Comparison of ENCODE assay signal across 7 cellular contexts in genomic region chr12:31728289-31728916, GRCh38. TPM values are rescaled to one million over a fixed set of nuclear protein-coding genes. Genes with fewer than 3 reads are reported as not detected.
DNase-seq lines count a peak whose midpoint lies in the region; FAIRE-seq and TF ChIP-seq lines count a peak whose summit lies in the region.

No MANE protein-coding gene starts in this region.

- no peak overlapping the region; the same call in 1 of the 2 replicates for H4K8ac ChIP-seq in H1 (ENCODE audit: extremely low read depth, insufficient read depth, low read length)

- no peak overlapping the region for H2BK120ac ChIP-seq in H1 (replicated peaks; ENCODE audit: low read depth, low read length)

- H3K79me2 ChIP-seq in H1 (ENCODE audit: control insufficient read depth in 1 of 2, insufficient read depth in 2 of 2, low read length in 2 of 2): no peaks in the 10 kb centered on the region

- H4K91ac ChIP-seq in H1 (replicated peaks; ENCODE audit: insufficient read length, low read length): peak overlapping the region; percentile 70

- H4K5ac ChIP-seq in H1 (ENCODE audit: insufficient read length, low read depth, low read length): no peak overlapping the region

- no peak overlapping the region for H3K4ac ChIP-seq in H1 (replicated peaks; ENCODE audit: insufficient read length, low read depth, low read length)

- no peaks in the 10 kb centered on the region for H3K79me1 ChIP-seq in H1 (ENCODE audit: low read depth, low read length)

- TF ChIP-seq EP300 in H1 (IDR thresholded peaks at IDR 0.05; ENCODE audit: borderline replicate concordance in 1 of 2, low read depth in 2 of 2, low read length in 2 of 2) (no peak), tibial nerve (IDR thresholded peaks at IDR 0.05) (no peak)

- no peak overlapping the region for H2BK20ac ChIP-seq in H1 (ENCODE audit: low read length)

- H3K4me3 ChIP-seq in HFF-Myc (replicated peaks; ENCODE audit: low read depth, low read length): peak overlapping the region; percentile 68
- H3K4me3 ChIP-seq in SJCRH30: peak overlapping the region; percentile 69
- H3K4me3 ChIP-seq in H1 (ENCODE audit: extremely low read depth in 1 of 4, insufficient read depth in 2 of 4, low read depth in 3 of 4, low read length in 4 of 4): peak overlapping the region; percentile 73 to 77 (median 76)
- H3K4me3 ChIP-seq in tibial nerve: peak overlapping the region; percentile 57 to 64 (median 60)

- H4K20me1 ChIP-seq in H1 (replicated peaks in 1 of 2; ENCODE audit: control insufficient read depth in 1 of 2, insufficient read depth in 2 of 2, low read length in 2 of 2): peaks cover 0 to 2% of the 10 kb centered on the region in 2 experiments

- H3K9me3 ChIP-seq in SJCRH30 (replicated peaks) (no peaks in the 10 kb centered on the region), H1 (ENCODE audit: insufficient read depth in 2 of 2, low read depth in 1 of 2, low read length in 1 of 2) (no peaks in the 10 kb centered on the region), tibial nerve (no peaks in the 10 kb centered on the region)

- H2AK5ac ChIP-seq in H1 (ENCODE audit: low read depth, low read length): no peak overlapping the region

- H2BK15ac ChIP-seq in H1 (ENCODE audit: low read length): no peak overlapping the region

- peak overlapping the region; percentile 84 to 86 for H3K4me2 ChIP-seq in H1 (ENCODE audit: insufficient read depth in 1 of 2, low read depth in 2 of 2, low read length in 2 of 2)

- H3K27me3 ChIP-seq in SJCRH30 (no peaks in the 10 kb centered on the region), H1 (replicated peaks in 1 of 4; ENCODE audit: control insufficient read depth in 3 of 4, extremely low read depth in 1 of 4, insufficient read depth in 3 of 4, low read length in 3 of 4) (peaks cover 0 to 2% (median 0%) of the 10 kb centered on the region in 4 experiments; a peak in 2 of 7 replicates), tibial nerve (no peaks in the 10 kb centered on the region)

- H3K27ac ChIP-seq in SJCRH30: peak overlapping the region; percentile 64
- no peak overlapping the region for H3K27ac ChIP-seq in H1 (ENCODE audit: low read depth, low read length)
- peak overlapping the region; percentile 70 to 96 (median 94) for H3K27ac ChIP-seq in tibial nerve

- no peak for FAIRE-seq in H1 (lab: Jason Lieb, UNC)

- H2AFZ ChIP-seq in H1 (ENCODE audit: low read length): peak overlapping the region; percentile 83; the same call in 1 of the 2 replicates

- H3K23me2 ChIP-seq in H1 (ENCODE audit: low read depth, low read length): peaks cover 8% of the 10 kb centered on the region

- H3K36me3 ChIP-seq in SJCRH30: no peaks in the 10 kb centered on the region
- H3K36me3 ChIP-seq in H1 (ENCODE audit: control insufficient read depth in 2 of 4, insufficient read depth in 4 of 4, low read length in 3 of 4): no peaks in the 10 kb centered on the region
- peaks cover 0 to 5% (median 0%) of the 10 kb centered on the region in 3 donors for H3K36me3 ChIP-seq in tibial nerve

- no peak overlapping the region for H3K56ac ChIP-seq in H1 (replicated peaks; ENCODE audit: insufficient read length, low read depth, low read length)

- CTCF ChIA-PET in H1 (lab: Charles Lee; ENCODE audit: partially characterized antibody): interaction anchor here (1.7 to 2.0 kb wide), 2 partner anchors 26 to 46 kb away, joined by 4 to 11 read pairs; no protein-coding TSS in a partner anchor

- no peak overlapping the region for H3K23ac ChIP-seq in H1 (ENCODE audit: insufficient read length)

- H2BK12ac ChIP-seq in H1 (ENCODE audit: low read depth, low read length): no peak overlapping the region

- WGBS in H1 (ENCODE audit: extremely low coverage in 1 of 2, insufficient coverage in 1 of 2, insufficient read length in 1 of 2, insufficient replicate concordance in 2 of 2, low coverage in 1 of 2, low lambda C conversion rate in 2 of 2, missing lambda C conversion rate in 1 of 2), 2 experiments: 3% methylated on average over 16 of the region's 22 CpGs; no CpG with 5 or more reads in 1 of the 2 experiments
- 1 to 4% methylated on average over 18 to 22 of the region's 22 CpGs for WGBS in tibial nerve, 2 donors

- POLR2A ChIA-PET in H1 (lab: Charles Lee; ENCODE audit: partially characterized antibody): interaction anchor here (1.2 to 1.7 kb wide), 2 partner anchors 8 to 231 kb away, joined by 5 read pairs; partner anchors contain the start of gene RESF1

- no peak overlapping the region for H2BK5ac ChIP-seq in H1 (ENCODE audit: low read depth, low read length)

- no peak overlapping the region for H3K18ac ChIP-seq in H1 (ENCODE audit: extremely low read depth, low read length)

- DNase-seq in G401 (ENCODE audit: low spot score): peak; percentile 69
- DNase-seq in HFF-Myc (ENCODE audit: extremely low read depth, low read depth): no peak
- no peak for DNase-seq in SJCRH30
- DNase-seq in H1 (ENCODE audit: low read depth in 1 of 2, low spot score in 2 of 2): peak in 1 of 2 experiments; percentile 69
- DNase-seq in mucosa of gallbladder (ENCODE audit: low spot score): peak; percentile 44
- DNase-seq in tibial nerve (ENCODE audit: low spot score in 2 of 2): peak in 1 of 2 donors; percentile 42
- no peak for DNase-seq in GM19238 (ENCODE audit: insufficient read length, low spot score)

- in situ Hi-C loops in G401 (cut with HindIII; ENCODE audit: low sequenced_read_pairs): no loop called here

- H3K9ac ChIP-seq in H1 (replicated peaks in 1 of 4; ENCODE audit: extremely low read depth in 1 of 4, low read depth in 3 of 4, low read length in 3 of 4): peak overlapping the region in 3 of 4 experiments; percentile 35 to 75 (median 53); a peak in 6 of 7 replicates

- TF ChIP-seq POLR2A in H1 (IDR thresholded peaks at IDR 0.05; ENCODE audit: control extremely low read depth in 1 of 2, low read depth in 2 of 2, low read length in 2 of 2) (no peak), tibial nerve (IDR thresholded peaks at IDR 0.05) (no peak)

- H3K14ac ChIP-seq in H1 (ENCODE audit: insufficient read length): no peak overlapping the region

- no peak for TF ChIP-seq RAD21 in H1 (IDR thresholded peaks at IDR 0.05 in 1 of 2, conservative IDR thresholded peaks at IDR 0.05 in 1 of 2; ENCODE audit: low read depth in 2 of 2, low read length in 2 of 2)

- H3K4me1 ChIP-seq in SJCRH30: peaks cover 3% of the 10 kb centered on the region; the same call in 1 of the 2 replicates
- H3K4me1 ChIP-seq in H1 (replicated peaks in 1 of 4; ENCODE audit: control insufficient read depth in 3 of 4, insufficient read depth in 4 of 4, low read length in 3 of 4): peaks cover 0 to 9% (median 6%) of the 10 kb centered on the region in 4 experiments; a peak in 5 of 7 replicates
- H3K4me1 ChIP-seq in tibial nerve: peaks cover 0 to 32% (median 13%) of the 10 kb centered on the region in 4 donors

- TF ChIP-seq CTCF in HFF-Myc (IDR thresholded peaks at IDR 0.05; ENCODE audit: low read depth, low read length, missing control alignments) (no peak), H1 (IDR thresholded peaks at IDR 0.05; ENCODE audit: control extremely low read depth in 1 of 3, insufficient read depth in 1 of 3, low read depth in 1 of 3, low read length in 3 of 3) (no peak), tibial nerve (IDR thresholded peaks at IDR 0.05) (no peak)

TF ChIP-seq in H1, 55 proteins besides CTCF, POLR2A, EP300 and RAD21 (continues in another document):
- TF ChIP-seq CREB1 (IDR thresholded peaks at IDR 0.05): no peak
- no peak for TF ChIP-seq BACH1 (IDR thresholded peaks at IDR 0.05; ENCODE audit: low read length)
- TF ChIP-seq, protein P1, sequence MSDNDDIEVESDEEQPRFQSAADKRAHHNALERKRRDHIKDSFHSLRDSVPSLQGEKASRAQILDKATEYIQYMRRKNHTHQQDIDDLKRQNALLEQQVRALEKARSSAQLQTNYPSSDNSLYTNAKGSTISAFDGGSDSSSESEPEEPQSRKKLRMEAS (IDR thresholded peaks at IDR 0.05): 0 out of 2 replicates have a peak, but pooled peaks have one; percentile 31
- TF ChIP-seq RBBP5 (IDR thresholded peaks at IDR 0.05; ENCODE audit: borderline replicate concordance, low read depth, low read length): no peak
- no peak for TF ChIP-seq CBX5 (IDR thresholded peaks at IDR 0.05; ENCODE audit: low read depth, low read length)
- peak; percentile 15 for TF ChIP-seq KDM4A (IDR thresholded peaks at IDR 0.05; ENCODE audit: low read depth, low read length, severe bottlenecking)
- peak; percentile 55 to 67; a peak in 1 of 4 replicates for TF ChIP-seq SIN3A (conservative IDR thresholded peaks at IDR 0.05 in 1 of 2, IDR thresholded peaks at IDR 0.05 in 1 of 2; ENCODE audit: low read depth in 1 of 2, low read length in 2 of 2)
- TF ChIP-seq ASH2L (IDR thresholded peaks at IDR 0.05; ENCODE audit: low read length): no peak
- 0 out of 2 replicates have a peak, but pooled peaks have one; percentile 28 for TF ChIP-seq ATF3 (IDR thresholded peaks at IDR 0.05; ENCODE audit: insufficient read depth, low read depth, low read length)
- TF ChIP-seq, protein P2, sequence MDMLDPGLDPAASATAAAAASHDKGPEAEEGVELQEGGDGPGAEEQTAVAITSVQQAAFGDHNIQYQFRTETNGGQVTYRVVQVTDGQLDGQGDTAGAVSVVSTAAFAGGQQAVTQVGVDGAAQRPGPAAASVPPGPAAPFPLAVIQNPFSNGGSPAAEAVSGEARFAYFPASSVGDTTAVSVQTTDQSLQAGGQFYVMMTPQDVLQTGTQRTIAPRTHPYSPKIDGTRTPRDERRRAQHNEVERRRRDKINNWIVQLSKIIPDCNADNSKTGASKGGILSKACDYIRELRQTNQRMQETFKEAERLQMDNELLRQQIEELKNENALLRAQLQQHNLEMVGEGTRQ (IDR thresholded peaks at IDR 0.05; ENCODE audit: low read length): peak; percentile 63
- TF ChIP-seq RXRA (IDR thresholded peaks at IDR 0.05; ENCODE audit: insufficient read depth, low read depth, low read length): no peak

RNA-seq across cellular contexts. Expression of gene AMN1, which starts 0.4 kb away (rescaled TPM):
- total RNA-seq in G401 (2014; rRNA removed; shearing (Covaris generic)): 7.8 and 8.0 TPM in 2 replicates
- 5.9 and 7.5 TPM in 2 replicates for total RNA-seq in SJCRH30 (2014; rRNA removed; shearing (Covaris generic))
- total RNA-seq in H1 (2021; fragmentation: NEBNext Ultra II Directional; extraction: Animal tissue kit (Norgen Biotek cat#: 25700)): 7.1 and 7.5 TPM in 2 replicates
- polyA plus RNA-seq in H1 (2011; rRNA removed): 10.1 and 13.8 TPM in 2 replicates
- polyA plus RNA-seq in H1 (2011; cell fraction: cytosol; rRNA removed): 19.1 TPM
- 3.0 TPM for polyA plus RNA-seq in H1 (2011; cell fraction: nucleus; rRNA removed)
- polyA plus RNA-seq in H1 (2012, experiment 1 of 2): 9.2 to 13.0 TPM (median 10.2 TPM) in 4 replicates
- 1.6 TPM for polyA plus RNA-seq in H1 (2012, experiment 2 of 2)
- 6.8 TPM for polyA plus RNA-seq in H1 (2013, experiment 1 of 2)
- polyA plus RNA-seq in H1 (2013, experiment 2 of 2): 7.9 TPM
- 9.4 and 9.6 TPM in 2 replicates for polyA minus RNA-seq in H1 (2011; rRNA and poly(A)+ RNA removed)
- 5.7 TPM for polyA minus RNA-seq in H1 (2011; cell fraction: cytosol; rRNA and poly(A)+ RNA removed)
- 6.2 TPM for polyA minus RNA-seq in H1 (2011; cell fraction: nucleus; rRNA and poly(A)+ RNA removed)
- total RNA-seq in mucosa of gallbladder: 8.9 TPM
- total RNA-seq in tibial nerve: 10 to 100 TPM in 2 of 4 donors, 1 to 10 TPM in 2; 6.5 to 10.5 (median 9.4) TPM

Comparison
In these comparisons a context has a peak if more than half of its experiments do, and no peak if none do; other contexts are left out.
1. DNase-seq: peak in G401 (single experiment) and mucosa of gallbladder (single experiment); none in HFF-Myc (single experiment), SJCRH30 (0 of 2) and GM19238 (single experiment).
2. Peak in every context shown above with its lines, with median percentiles within 50 percentile points of each other: H3K4me3 ChIP-seq.